1 cellular context compared by ENCODE assay signal in the genomic region with DNA sequence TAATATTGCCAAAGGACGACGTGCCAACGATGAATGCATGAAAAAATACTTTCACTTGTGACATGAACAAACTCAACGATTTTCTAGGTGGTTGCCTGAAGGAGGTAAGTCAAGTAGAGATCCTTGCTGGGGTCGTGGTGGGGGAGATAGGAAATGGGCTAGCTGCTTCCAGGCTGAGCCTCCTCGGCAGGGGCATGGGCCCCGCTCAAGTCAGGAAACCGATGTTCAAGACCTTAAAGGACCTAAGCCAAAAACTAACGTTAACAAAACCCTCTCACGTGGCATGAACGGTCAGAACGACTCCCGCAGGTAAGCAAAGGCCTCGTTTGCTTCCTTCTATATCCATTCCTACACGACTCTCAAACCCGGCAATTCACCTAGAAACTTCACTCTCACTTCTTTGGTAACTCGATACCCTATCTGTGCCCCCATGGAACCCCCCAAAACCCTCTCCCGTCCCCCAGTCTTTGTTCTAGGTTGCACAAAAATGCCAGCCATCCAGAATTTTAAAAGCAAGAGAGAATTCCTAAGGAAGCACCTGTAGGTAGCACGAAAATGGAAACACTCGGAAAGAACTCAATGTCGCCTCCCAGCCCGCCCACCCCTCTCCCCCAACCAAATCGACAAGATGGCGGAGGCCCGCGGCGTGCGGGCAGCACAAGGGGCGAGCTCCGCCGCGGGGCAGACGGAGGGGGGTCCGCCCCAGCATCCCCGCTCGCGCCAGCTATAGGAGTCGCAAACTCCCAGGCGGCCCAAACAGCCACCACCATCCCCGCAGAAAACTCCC.
A peak's percentile ranks its signal among the peaks of the same experiment; 100 is the strongest.
TF ChIP-seq lines count a peak whose summit lies in the region.

No MANE protein-coding gene starts in this region.

TF ChIP-seq in K562, 482 proteins besides CTCF, POLR2A, EP300 and RAD21 (continued from another document):
- TF ChIP-seq RNF2 (IDR thresholded peaks at IDR 0.05) (no peak), MLLT1 (IDR thresholded peaks at IDR 0.05) (0 out of 4 replicates have a peak, but pooled peaks of 1 of the 2 experiments have one; percentile 13), SMARCC2 (IDR thresholded peaks at IDR 0.05; ENCODE audit: low read depth) (no peak), CHD1 (IDR thresholded peaks at IDR 0.05; ENCODE audit: low read length) (peak; percentile 66)
